Comparison of ENCODE assay signal across 11 cellular contexts in genomic region chr1:35555212-35555584, GRCh38. TPM values are rescaled to one million over a fixed set of nuclear protein-coding genes. Genes with fewer than 3 reads are reported as not detected.
DNase-seq lines count a peak whose midpoint lies in the region; ATAC-seq, FAIRE-seq and TF ChIP-seq lines count a peak whose summit lies in the region.
"Had no signal": no experiment of that assay in that cellular context is flagged by ENCODE, and none has a peak within 500 bp of the region (broad histone marks: within the 10 kb centered on the region; RNA-seq: fewer than 3 reads in every experiment).

No MANE protein-coding gene starts in this region.

- H3K4me2 ChIP-seq in HepG2 (ENCODE audit: low read depth, low read length) = peak overlapping the region; percentile 80

- 0 out of 2 replicates have a peak overlapping the region, but pooled peaks have one; percentile 89 for H3K9ac ChIP-seq in HepG2 (ENCODE audit: insufficient read depth, low read depth, low read length)

- no peaks in the 10 kb centered on the region for H3K36me3 ChIP-seq in breast epithelium
- peaks cover 7 to 29% of the 10 kb centered on the region in 2 experiments; a peak in 4 of 5 replicates for H3K36me3 ChIP-seq in HepG2 (replicated peaks in 1 of 2; ENCODE audit: control insufficient read depth in 1 of 2, insufficient read depth in 2 of 2, low read length in 2 of 2)

- H3K4me1 ChIP-seq in breast epithelium (peaks cover 0 to 26% of the 10 kb centered on the region in 2 donors), HepG2 (ENCODE audit: insufficient read depth, low read length) (peaks cover 52% of the 10 kb centered on the region)

- no peak overlapping the region for H3K27ac ChIP-seq in breast epithelium
- H3K27ac ChIP-seq in HepG2 (ENCODE audit: extremely low read length, insufficient read depth, low read length) = no peak overlapping the region

- CTCF ChIA-PET in MCF 10A (lab: Yijun Ruan, JAX) = interaction anchor here (0.7 to 3.4 kb wide), 7 partner anchors 13 to 181 kb away, joined by 3 to 31 read pairs (median 8); no protein-coding TSS in a partner anchor
- CTCF ChIA-PET in HepG2 (lab: Yijun Ruan, JAX; ENCODE audit: low intra/inter-chr PET ratio, low total read pairs) = no interaction called here

- ATAC-seq in activated naive CD8-positive, alpha-beta T cell treated with anti-CD3 and anti-CD28 coated beads, Interleukin-2, amount 50 U/mL, for 24 hours = no peak
- ATAC-seq in HepG2 (no peak), HG03342 (IDR thresholded peaks at IDR 0.05; ENCODE audit: unreplicated experiment) (no peak), HG03469 (IDR thresholded peaks at IDR 0.05; ENCODE audit: unreplicated experiment) (no peak)

- TF ChIP-seq CTCF in MCF 10A (IDR thresholded peaks at IDR 0.05; ENCODE audit: unreplicated experiment) (no peak), breast epithelium (IDR thresholded peaks at IDR 0.05) (no peak), HepG2 (CRISPR knock-in tag; IDR thresholded peaks at IDR 0.05) (no peak)

- no peaks in the 10 kb centered on the region for H3K27me3 Mint-ChIP-seq in MCF 10A (ENCODE audit: insufficient read depth, unreplicated experiment)
- H3K27me3 Mint-ChIP-seq in activated naive CD8-positive, alpha-beta T cell treated with anti-CD3 and anti-CD28 coated beads, Interleukin-2, amount 50 U/mL, for 24 hours = no peaks in the 10 kb centered on the region

- POLR2A ChIA-PET in MCF 10A (lab: Yijun Ruan, JAX) = interaction anchor here (0.7 to 9.9 kb wide), 12 partner anchors 9 to 524 kb away, joined by 3 to 212 read pairs (median 12); partner anchors contain the start of genes SFPQ, ZMYM4 and ZMYM6
- POLR2A ChIA-PET in HepG2 (lab: Yijun Ruan, JAX) = interaction anchor here (1.6 kb wide), 1 partner anchor 15 kb away, joined by 6 read pairs; no protein-coding TSS in a partner anchor

- no peaks in the 10 kb centered on the region for H3K9me3 ChIP-seq in breast epithelium
- no peaks in the 10 kb centered on the region for H3K9me3 ChIP-seq in HepG2 (ENCODE audit: low read length)

- H3K4me3 ChIP-seq in breast epithelium (no peak overlapping the region), HepG2 (replicated peaks in 1 of 3; ENCODE audit: insufficient read depth in 1 of 3, low read depth in 2 of 3, low read length in 3 of 3) (peak overlapping the region in 1 of 3 experiments; percentile 35; a peak in 1 of 6 replicates)

- BruUV-seq in MCF 10A (replicated peaks; lab: Mats Ljungman, UMichigan) = no TSS peak
- BruUV-seq in HepG2 (replicated peaks; lab: Mats Ljungman, UMichigan) = no TSS peak

- H3K27ac Mint-ChIP-seq in MCF 10A (ENCODE audit: low read depth, unreplicated experiment) = peak overlapping the region; percentile 93
- H3K27ac Mint-ChIP-seq in activated naive CD8-positive, alpha-beta T cell treated with anti-CD3 and anti-CD28 coated beads, Interleukin-2, amount 50 U/mL, for 24 hours = no peak overlapping the region

- no peak for TF ChIP-seq EP300 in HepG2 (IDR thresholded peaks at IDR 0.05; ENCODE audit: low read depth in 2 of 2, low read length in 2 of 2)
- no peak for TF ChIP-seq EP300 in HepG2 (CRISPR knock-in tag; IDR thresholded peaks at IDR 0.05; ENCODE audit: borderline replicate concordance)

- peaks cover 30% of the 10 kb centered on the region for H3K36me3 Mint-ChIP-seq in MCF 10A (ENCODE audit: insufficient read depth, unreplicated experiment)
- peaks cover 18% of the 10 kb centered on the region for H3K36me3 Mint-ChIP-seq in activated naive CD8-positive, alpha-beta T cell treated with anti-CD3 and anti-CD28 coated beads, Interleukin-2, amount 50 U/mL, for 24 hours (ENCODE audit: low read depth)

- H2AFZ ChIP-seq in HepG2 (ENCODE audit: low read length) = no peak overlapping the region

- no peak for TF ChIP-seq RAD21 in HepG2 (CRISPR knock-in tag; IDR thresholded peaks at IDR 0.05)

- H3K27me3 ChIP-seq in breast epithelium = no peaks in the 10 kb centered on the region
- no peaks in the 10 kb centered on the region for H3K27me3 ChIP-seq in HepG2 (ENCODE audit: control insufficient read depth in 1 of 2, insufficient read depth in 2 of 2, low read length in 2 of 2)

- WGBS in HepG2 (ENCODE audit: low lambda C conversion rate) = 87% methylated on average over 4 of the region's 4 CpGs

- FAIRE-seq in HepG2 (lab: Jason Lieb, UNC) = no peak

- intact Hi-C loops in MCF 10A (cut with micrococcal nuclease) (no loop called here), breast epithelium (cut with DNase I; ENCODE audit: low total_unique reads) (no loop called here), HepG2 (cut with micrococcal nuclease; ENCODE audit: unreplicated experiment) (no loop called here)

- no peaks in the 10 kb centered on the region for H3K9me3 Mint-ChIP-seq in MCF 10A (ENCODE audit: unreplicated experiment)
- H3K9me3 Mint-ChIP-seq in activated naive CD8-positive, alpha-beta T cell treated with anti-CD3 and anti-CD28 coated beads, Interleukin-2, amount 50 U/mL, for 24 hours = no peaks in the 10 kb centered on the region

- in situ Hi-C loops in HepG2 (cut with HindIII; ENCODE audit: extremely low pct_ligation_motif_present, low pct_unique_long_range_greater_than_20kb) = loop anchor here (10.0 kb wide), 1 partner anchor 360 kb away; the partner anchor contains the start of gene SFPQ

- H3K4me3 Mint-ChIP-seq in MCF 10A (ENCODE audit: unreplicated experiment) = peak overlapping the region; percentile 94
- H3K4me3 Mint-ChIP-seq in activated naive CD8-positive, alpha-beta T cell treated with anti-CD3 and anti-CD28 coated beads, Interleukin-2, amount 50 U/mL, for 24 hours = peak overlapping the region; percentile 94

- H3K79me2 ChIP-seq in HepG2 (ENCODE audit: insufficient read depth, low read length) = peaks cover 24% of the 10 kb centered on the region

- peaks cover 14% of the 10 kb centered on the region for H4K20me1 ChIP-seq in HepG2 (ENCODE audit: insufficient read depth, low read length)

- peaks cover 35% of the 10 kb centered on the region for H3K4me1 Mint-ChIP-seq in MCF 10A (ENCODE audit: insufficient read depth, unreplicated experiment)
- H3K4me1 Mint-ChIP-seq in activated naive CD8-positive, alpha-beta T cell treated with anti-CD3 and anti-CD28 coated beads, Interleukin-2, amount 50 U/mL, for 24 hours = peaks cover 43% of the 10 kb centered on the region

- TF ChIP-seq POLR2A in breast epithelium (IDR thresholded peaks at IDR 0.05) (no peak), HepG2 (IDR thresholded peaks at IDR 0.05; ENCODE audit: insufficient read depth in 1 of 2, low read depth in 2 of 2, low read length in 2 of 2) (no peak)

- DNase-seq in MCF 10A (ENCODE audit: unreplicated experiment) (no peak), breast epithelium (ENCODE audit: low spot score in 2 of 2) (no peak), HepG2 (ENCODE audit: low spot score) (no peak), NCI-H187 (lab: John Stamatoyannopoulos, UW) (no peak), NCI-H226 (no peak)
- DNase-seq in activated naive CD8-positive, alpha-beta T cell treated with anti-CD3 and anti-CD28 coated beads, Interleukin-2, amount 50 U/mL, for 24 hours = no peak
- DNase-seq: activated naive CD4-positive, alpha-beta T cell; SW 1271 had no signal

RNA-seq across cellular contexts. Expression of gene KIAA0319L, which starts 2.0 kb away (rescaled TPM):
- total RNA-seq in MCF 10A (2022) = 50.7 and 56.8 TPM in 2 replicates
- total RNA-seq in breast epithelium = 100 to 1,000 TPM in 2 of 3 donors, 10 to 100 TPM in 1; 49.0 to 104 (median 103) TPM
- total RNA-seq in HepG2 (2016; rRNA removed; fragmentation: Illumina TruSeq; extraction: Trizol) = 15.9 and 33.4 TPM in 2 replicates
- 9.6 and 9.8 TPM in 2 replicates for total RNA-seq in HepG2 (2016; cell fraction: cytosol; rRNA removed; fragmentation: Illumina TruSeq; extraction: Trizol; ENCODE audit: low read depth)
- 14.8 and 30.6 TPM in 2 replicates for total RNA-seq in HepG2 (2016; cell fraction: insoluble cytoplasmic fraction; rRNA removed; fragmentation: Illumina TruSeq; extraction: Trizol)
- total RNA-seq in HepG2 (2016; cell fraction: membrane; rRNA removed; fragmentation: Illumina TruSeq; extraction: Trizol) = 17.2 and 17.3 TPM in 2 replicates
- total RNA-seq in HepG2 (2016; cell fraction: nucleus; rRNA removed; fragmentation: Illumina TruSeq; extraction: Trizol) = 54.0 and 56.5 TPM in 2 replicates
- polyA plus RNA-seq in HepG2 (2011; rRNA removed) = 74.3 and 82.6 TPM in 2 replicates
- 42.1 and 57.2 TPM in 2 replicates for polyA plus RNA-seq in HepG2 (2011; cell fraction: cytosol; rRNA removed)
- polyA plus RNA-seq in HepG2 (2011; cell fraction: nucleus; rRNA removed) = 80.2 and 103 TPM in 2 replicates
- polyA plus RNA-seq in HepG2 (2012) = 46.0 and 51.9 TPM in 2 replicates
- polyA plus RNA-seq in HepG2 (2016; cell fraction: cytosol; fragmentation: Illumina TruSeq; extraction: Trizol; ENCODE audit: low read depth) = 2.8 and 3.0 TPM in 2 replicates
- polyA plus RNA-seq in HepG2 (2016; cell fraction: insoluble cytoplasmic fraction; fragmentation: Illumina TruSeq; extraction: Trizol; ENCODE audit: low read depth) = 8.0 and 11.3 TPM in 2 replicates
- 7.6 and 8.2 TPM in 2 replicates for polyA plus RNA-seq in HepG2 (2016; cell fraction: membrane; fragmentation: Illumina TruSeq; extraction: Trizol; ENCODE audit: low read depth)
- polyA plus RNA-seq in HepG2 (2016; cell fraction: nucleus; fragmentation: Illumina TruSeq; extraction: Trizol; ENCODE audit: insufficient read depth, low read depth) = 50.7 and 54.2 TPM in 2 replicates
- 53.1 and 74.5 TPM in 2 replicates for polyA minus RNA-seq in HepG2 (2011; rRNA and poly(A)+ RNA removed; ENCODE audit: low replicate concordance)
- polyA minus RNA-seq in HepG2 (2011; cell fraction: cytosol; rRNA and poly(A)+ RNA removed) = 37.6 and 52.7 TPM in 2 replicates
- 116 and 145 TPM in 2 replicates for polyA minus RNA-seq in HepG2 (2011; cell fraction: nucleus; rRNA and poly(A)+ RNA removed)

RNA-seq across cellular contexts. Expression of gene NCDN, which starts 2.4 kb away (rescaled TPM):
- total RNA-seq in MCF 10A (2022) (31.4 and 31.5 TPM in 2 replicates), breast epithelium (10 to 100 TPM in 2 of 3 donors, 1 to 10 TPM in 1; 9.9 to 22.3 (median 16.2) TPM), HepG2 (2016; rRNA removed; fragmentation: Illumina TruSeq; extraction: Trizol) (9.1 and 9.3 TPM in 2 replicates)
- total RNA-seq in HepG2 (2016; cell fraction: cytosol; rRNA removed; fragmentation: Illumina TruSeq; extraction: Trizol; ENCODE audit: low read depth) = 0.88 and 1.1 TPM in 2 replicates
- total RNA-seq in HepG2 (2016; cell fraction: insoluble cytoplasmic fraction; rRNA removed; fragmentation: Illumina TruSeq; extraction: Trizol) = 7.2 and 8.9 TPM in 2 replicates
- total RNA-seq in HepG2 (2016; cell fraction: membrane; rRNA removed; fragmentation: Illumina TruSeq; extraction: Trizol) = 3.5 and 3.6 TPM in 2 replicates
- 6.6 and 8.7 TPM in 2 replicates for total RNA-seq in HepG2 (2016; cell fraction: nucleus; rRNA removed; fragmentation: Illumina TruSeq; extraction: Trizol)
- 6.6 and 11.0 TPM in 2 replicates for polyA plus RNA-seq in HepG2 (2011; rRNA removed)
- polyA plus RNA-seq in HepG2 (2011; cell fraction: cytosol; rRNA removed) = 4.6 and 5.4 TPM in 2 replicates
- polyA plus RNA-seq in HepG2 (2011; cell fraction: nucleus; rRNA removed) = 26.7 and 28.4 TPM in 2 replicates
- 4.4 and 7.0 TPM in 2 replicates for polyA plus RNA-seq in HepG2 (2012)
- polyA plus RNA-seq in HepG2 (2016; cell fraction: cytosol; fragmentation: Illumina TruSeq; extraction: Trizol; ENCODE audit: low read depth) = 0.55 and 0.77 TPM in 2 replicates
- 7.4 and 8.8 TPM in 2 replicates for polyA plus RNA-seq in HepG2 (2016; cell fraction: insoluble cytoplasmic fraction; fragmentation: Illumina TruSeq; extraction: Trizol; ENCODE audit: low read depth)
- 1.8 and 1.9 TPM in 2 replicates for polyA plus RNA-seq in HepG2 (2016; cell fraction: membrane; fragmentation: Illumina TruSeq; extraction: Trizol; ENCODE audit: low read depth)
- 15.1 and 16.2 TPM in 2 replicates for polyA plus RNA-seq in HepG2 (2016; cell fraction: nucleus; fragmentation: Illumina TruSeq; extraction: Trizol; ENCODE audit: insufficient read depth, low read depth)
- 18.1 and 18.4 TPM in 2 replicates for polyA minus RNA-seq in HepG2 (2011; rRNA and poly(A)+ RNA removed; ENCODE audit: low replicate concordance)
- polyA minus RNA-seq in HepG2 (2011; cell fraction: cytosol; rRNA and poly(A)+ RNA removed) = 5.1 and 5.9 TPM in 2 replicates
- polyA minus RNA-seq in HepG2 (2011; cell fraction: nucleus; rRNA and poly(A)+ RNA removed) = 12.4 and 15.2 TPM in 2 replicates

RNA-seq across cellular contexts. Expression of gene TFAP2E, which starts 17.9 kb away (rescaled TPM):
- total RNA-seq in MCF 10A (2022) (0.30 and 0.47 TPM in 2 replicates), breast epithelium (1 to 10 TPM in 1 of 3 donors, under 1 TPM in 2; 0.44 to 2.6 (median 0.64) TPM), HepG2 (2016; rRNA removed; fragmentation: Illumina TruSeq; extraction: Trizol) (0.31 and 0.44 TPM in 2 replicates)
- total RNA-seq in HepG2 (2016; cell fraction: cytosol; rRNA removed; fragmentation: Illumina TruSeq; extraction: Trizol; ENCODE audit: low read depth) = 0.18 TPM in 1 of 2 replicates, not detected in the other
- 0.17 and 0.49 TPM in 2 replicates for total RNA-seq in HepG2 (2016; cell fraction: insoluble cytoplasmic fraction; rRNA removed; fragmentation: Illumina TruSeq; extraction: Trizol)
- total RNA-seq in HepG2 (2016; cell fraction: membrane; rRNA removed; fragmentation: Illumina TruSeq; extraction: Trizol) = 0.12 and 0.17 TPM in 2 replicates
- total RNA-seq in HepG2 (2016; cell fraction: nucleus; rRNA removed; fragmentation: Illumina TruSeq; extraction: Trizol) = 0.47 and 0.53 TPM in 2 replicates
- 0.41 and 0.46 TPM in 2 replicates for polyA plus RNA-seq in HepG2 (2011; rRNA removed)
- 0.32 and 0.42 TPM in 2 replicates for polyA plus RNA-seq in HepG2 (2011; cell fraction: cytosol; rRNA removed)
- polyA plus RNA-seq in HepG2 (2011; cell fraction: nucleus; rRNA removed) = 2.1 and 2.2 TPM in 2 replicates
- 0.56 and 0.88 TPM in 2 replicates for polyA plus RNA-seq in HepG2 (2012)
- 0.12 TPM in 1 of 2 replicates, not detected in the other for polyA plus RNA-seq in HepG2 (2016; cell fraction: cytosol; fragmentation: Illumina TruSeq; extraction: Trizol; ENCODE audit: low read depth)
- polyA plus RNA-seq in HepG2 (2016; cell fraction: insoluble cytoplasmic fraction; fragmentation: Illumina TruSeq; extraction: Trizol; ENCODE audit: low read depth) = 0.28 and 0.50 TPM in 2 replicates
- polyA plus RNA-seq in HepG2 (2016; cell fraction: membrane; fragmentation: Illumina TruSeq; extraction: Trizol; ENCODE audit: low read depth) = 0.08 and 0.26 TPM in 2 replicates
- 1.5 and 1.9 TPM in 2 replicates for polyA plus RNA-seq in HepG2 (2016; cell fraction: nucleus; fragmentation: Illumina TruSeq; extraction: Trizol; ENCODE audit: insufficient read depth, low read depth)
- 0.08 and 0.12 TPM in 2 replicates for polyA minus RNA-seq in HepG2 (2011; rRNA and poly(A)+ RNA removed; ENCODE audit: low replicate concordance)
- polyA minus RNA-seq in HepG2 (2011; cell fraction: cytosol; rRNA and poly(A)+ RNA removed) = not detected in 2 replicates
- 0.50 and 0.52 TPM in 2 replicates for polyA minus RNA-seq in HepG2 (2011; cell fraction: nucleus; rRNA and poly(A)+ RNA removed)
- total RNA-seq: HT1080 had no signal
